ENCODE assay signal across 14 cellular contexts in genomic region chr12:31819427-31819826, GRCh38.
A peak's percentile ranks its signal among the peaks of the same experiment; 100 is the strongest.
DNase-seq lines count a peak whose midpoint lies in the region; ATAC-seq and TF ChIP-seq lines count a peak whose summit lies in the region.
"Had no signal": no experiment of that assay in that cellular context is flagged by ENCODE, and none has a peak within 500 bp of the region (broad histone marks: within the 10 kb centered on the region; RNA-seq: fewer than 3 reads in every experiment).

No MANE protein-coding gene starts in this region.

- H3K27ac Mint-ChIP-seq in activated T-cell treated with anti-CD3 and anti-CD28 coated beads, Interleukin-2, amount 50 U/mL, for 24 hours = no peak overlapping the region
- no peak overlapping the region for H3K27ac Mint-ChIP-seq in CD8-positive, alpha-beta memory T cell
- H3K27ac Mint-ChIP-seq: CD8-positive, alpha-beta T cell; HFFc6 had no signal

- peak overlapping the region; percentile 7 for H3K27ac ChIP-seq in OCI-LY1 (ENCODE audit: low read depth, low read length, poor library complexity, severe bottlenecking)
- no peak overlapping the region for H3K27ac ChIP-seq in aorta (ENCODE audit: low read depth in 1 of 2, low read length in 2 of 2)
- H3K27ac ChIP-seq in CD8-positive, alpha-beta memory T cell (ENCODE audit: low read depth, low read length) = no peak overlapping the region

- H3K4me2 ChIP-seq in OCI-LY1 (ENCODE audit: low read length) = no peak overlapping the region

- CTCF ChIA-PET in CD8-positive, alpha-beta memory T cell (lab: Charles Lee) = no interaction called here

- POLR2A ChIA-PET in CD8-positive, alpha-beta memory T cell (lab: Charles Lee) = no interaction called here

- no peaks in the 10 kb centered on the region for H3K79me2 ChIP-seq in OCI-LY1 (ENCODE audit: insufficient read depth, low read length)

- peak; percentile 33 for DNase-seq in HPDE6-E6E7 (ENCODE audit: extremely low spot score)
- DNase-seq in pulmonary artery endothelial cell (ENCODE audit: low read depth, low spot score) = peak; percentile 61
- no peak for DNase-seq in aorta
- no peak for DNase-seq in activated T-cell treated with anti-CD3 and anti-CD28 coated beads, Interleukin-2, amount 50 U/mL, for 24 hours
- DNase-seq in CD8-positive, alpha-beta memory T cell = no peak
- DNase-seq: CD8-positive, alpha-beta T cell; GOT3; HFFc6; NCI-H1092; NCI-H69; PC-3 had no signal

- H3K4me1 ChIP-seq in OCI-LY1 (ENCODE audit: insufficient read depth, low read length, severe bottlenecking) = peaks cover 18% of the 10 kb centered on the region
- H3K4me1 ChIP-seq in aorta (ENCODE audit: control insufficient read depth in 1 of 2, insufficient read depth in 2 of 2, low read length in 2 of 2) = no peaks in the 10 kb centered on the region
- peaks cover 4% of the 10 kb centered on the region for H3K4me1 ChIP-seq in CD8-positive, alpha-beta memory T cell (ENCODE audit: insufficient read depth, low read length)

- 66 to 69% methylated on average over 2 of the region's 2 CpGs for WGBS in aorta, 2 donors

- no peak overlapping the region for H3K9ac ChIP-seq in OCI-LY1 (ENCODE audit: low read length)

- peak; percentile 31 for ATAC-seq in esophagus mucosa
- no peak for ATAC-seq in aorta (ENCODE audit: low FRiP score)
- ATAC-seq: CD8-positive, alpha-beta T cell; K562; PC-3 had no signal

- H3K4me3 Mint-ChIP-seq in activated T-cell treated with anti-CD3 and anti-CD28 coated beads, Interleukin-2, amount 50 U/mL, for 24 hours = no peak overlapping the region
- no peak overlapping the region for H3K4me3 Mint-ChIP-seq in CD8-positive, alpha-beta memory T cell
- H3K4me3 Mint-ChIP-seq: CD8-positive, alpha-beta T cell; HFFc6 had no signal

- peaks cover 9% of the 10 kb centered on the region for H3K4me1 Mint-ChIP-seq in activated T-cell treated with anti-CD3 and anti-CD28 coated beads, Interleukin-2, amount 50 U/mL, for 24 hours (ENCODE audit: low read depth)
- H3K4me1 Mint-ChIP-seq in CD8-positive, alpha-beta memory T cell = peaks cover 6 to 18% (median 10%) of the 10 kb centered on the region in 3 donors

- H3K9me2 ChIP-seq in OCI-LY1 (ENCODE audit: low read depth, low read length) = no peaks in the 10 kb centered on the region

- H3K9me3 Mint-ChIP-seq in activated T-cell treated with anti-CD3 and anti-CD28 coated beads, Interleukin-2, amount 50 U/mL, for 24 hours = peaks cover 7% of the 10 kb centered on the region
- peaks cover 0 to 2% (median 0%) of the 10 kb centered on the region in 5 donors for H3K9me3 Mint-ChIP-seq in CD8-positive, alpha-beta memory T cell
- H3K9me3 Mint-ChIP-seq: HFFc6 had no signal

- H3K27me3 ChIP-seq in OCI-LY1 (ENCODE audit: insufficient read depth, low read length) = no peaks in the 10 kb centered on the region
- no peaks in the 10 kb centered on the region for H3K27me3 ChIP-seq in aorta (ENCODE audit: control insufficient read depth in 1 of 2, insufficient read depth in 2 of 2, low read length in 1 of 2)
- no peaks in the 10 kb centered on the region for H3K27me3 ChIP-seq in CD8-positive, alpha-beta memory T cell (ENCODE audit: insufficient read depth, low read length, poor library complexity, severe bottlenecking)

- H3K27me3 Mint-ChIP-seq in activated T-cell treated with anti-CD3 and anti-CD28 coated beads, Interleukin-2, amount 50 U/mL, for 24 hours = no peaks in the 10 kb centered on the region
- peaks cover 0 to 1% of the 10 kb centered on the region in 2 donors for H3K27me3 Mint-ChIP-seq in CD8-positive, alpha-beta memory T cell

- H3F3A ChIP-seq in OCI-LY1 (ENCODE audit: insufficient read depth, low read length) = no peaks in the 10 kb centered on the region

- no peaks in the 10 kb centered on the region for H4K20me1 ChIP-seq in OCI-LY1 (ENCODE audit: insufficient read depth, low read length)

- no peaks in the 10 kb centered on the region for H3K9me3 ChIP-seq in OCI-LY1 (ENCODE audit: low read length)
- no peaks in the 10 kb centered on the region for H3K9me3 ChIP-seq in aorta (ENCODE audit: control insufficient read depth, low read length)
- no peaks in the 10 kb centered on the region for H3K9me3 ChIP-seq in CD8-positive, alpha-beta memory T cell (ENCODE audit: low read length)

- intact Hi-C loops in aorta (cut with DNase I) = no loop called here

- TF ChIP-seq CTCF in OCI-LY1 (IDR thresholded peaks at IDR 0.05; ENCODE audit: low read length) = no peak

- no peaks in the 10 kb centered on the region for H3K36me3 Mint-ChIP-seq in activated T-cell treated with anti-CD3 and anti-CD28 coated beads, Interleukin-2, amount 50 U/mL, for 24 hours (ENCODE audit: low read depth)
- peaks cover 0 to 7% (median 1%) of the 10 kb centered on the region in 3 donors for H3K36me3 Mint-ChIP-seq in CD8-positive, alpha-beta memory T cell

- H3K4me3 ChIP-seq in OCI-LY1 (ENCODE audit: low read depth, low read length, poor library complexity, severe bottlenecking) (no peak overlapping the region), aorta (ENCODE audit: low read length in 2 of 2) (no peak overlapping the region)
- no peak overlapping the region for H3K4me3 ChIP-seq in CD8-positive, alpha-beta memory T cell (ENCODE audit: low read length)
- H3K4me3 ChIP-seq: K562 had no signal

- H2AFZ ChIP-seq in OCI-LY1 (ENCODE audit: low read length) = peak overlapping the region; percentile 41; the same call in 1 of the 2 replicates

- H3K36me3 ChIP-seq in OCI-LY1 (ENCODE audit: insufficient read depth, low read length) = no peaks in the 10 kb centered on the region
- H3K36me3 ChIP-seq in aorta (ENCODE audit: control insufficient read depth in 1 of 2, insufficient read depth in 2 of 2, low read length in 1 of 2) = no peaks in the 10 kb centered on the region
- H3K36me3 ChIP-seq in CD8-positive, alpha-beta memory T cell (ENCODE audit: insufficient read depth, low read length) = no peaks in the 10 kb centered on the region

Comparison
In these comparisons a context has a peak if more than half of its experiments do, and no peak if none do; other contexts are left out.
1. DNase-seq: peak in HPDE6-E6E7 (single experiment) and pulmonary artery endothelial cell (single experiment); none in aorta (0 of 2), activated T-cell treated with anti-CD3 and anti-CD28 coated beads, Interleukin-2, amount 50 U/mL, for 24 hours (single experiment) and CD8-positive, alpha-beta memory T cell (0 of 5).